Comparison of ENCODE assay signal across 8 cellular contexts in the genomic region with DNA sequence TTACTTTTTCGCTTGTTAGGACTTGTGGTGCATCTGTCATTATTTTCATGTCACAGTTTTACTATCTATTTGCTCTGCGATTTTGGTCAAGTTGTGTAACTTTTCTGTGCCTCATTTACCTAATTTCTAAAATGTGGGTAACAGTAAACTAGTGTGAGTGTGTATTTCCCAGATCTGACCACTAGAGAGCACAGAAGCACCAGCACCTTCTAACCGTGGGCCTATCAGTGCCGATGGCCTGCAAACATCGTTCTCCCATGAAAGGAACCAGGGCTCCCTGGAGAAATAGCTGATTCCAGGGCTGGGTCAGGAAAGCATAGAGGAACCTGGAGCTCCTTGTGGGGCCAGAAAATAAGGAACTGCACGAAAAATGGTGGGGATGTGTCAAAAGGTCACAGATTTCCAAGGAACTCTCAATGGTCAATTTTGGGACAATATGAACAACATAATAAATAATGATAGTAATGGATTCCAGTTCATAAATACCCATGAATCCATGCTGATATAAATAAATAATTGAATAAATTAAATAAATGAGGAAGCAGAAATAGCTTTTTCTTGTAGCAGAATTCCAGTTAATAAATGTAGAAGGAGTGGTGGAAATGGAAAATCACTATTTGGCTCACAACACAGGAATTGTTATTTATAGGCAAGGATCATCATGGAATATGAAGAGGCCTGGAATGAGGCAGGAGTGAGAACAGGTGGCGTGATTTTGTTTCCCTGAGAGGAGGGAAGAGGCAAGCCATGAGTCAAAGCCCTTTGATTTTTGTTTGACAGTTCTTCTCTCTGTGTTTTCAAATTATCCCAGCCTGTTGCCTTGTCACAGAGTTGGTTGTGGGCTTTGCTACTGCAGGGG. TPM values are rescaled to one million over a fixed set of nuclear protein-coding genes. Genes with fewer than 3 reads are reported as not detected.
DNase-seq lines count a peak whose midpoint lies in the region; ATAC-seq and TF ChIP-seq lines count a peak whose summit lies in the region.

No MANE protein-coding gene starts in this region.

- no peak overlapping the region for H2AK9ac ChIP-seq in IMR-90 (replicated peaks; ENCODE audit: low read depth, low read length, poor library complexity)

- peak; percentile 41 for TF ChIP-seq RAD21 in IMR-90 (IDR thresholded peaks at IDR 0.05; ENCODE audit: low read length)

- no peak overlapping the region for H2BK120ac ChIP-seq in IMR-90 (ENCODE audit: low read depth, low read length)
- no peak overlapping the region for H2BK120ac ChIP-seq in mesendoderm (ENCODE audit: low read depth, low read length)

- no peaks in the 10 kb centered on the region for H3K79me2 ChIP-seq in mesendoderm (ENCODE audit: control insufficient read depth, insufficient read depth, low read length)

- in situ Hi-C loops in IMR-90 (cut with MboI; ENCODE audit: low sequenced_read_pairs) = no loop called here

- no peaks in the 10 kb centered on the region for H3K9me1 ChIP-seq in IMR-90 (ENCODE audit: insufficient read depth, low read length)

- dilution Hi-C loops in IMR-90 (cut with HindIII; ENCODE audit: low sequenced_read_pairs, unreplicated experiment) = no loop called here

- WGBS in IMR-90 (ENCODE audit: extremely low coverage in 2 of 2, insufficient read length in 1 of 2), 2 experiments = 0% methylated on average over 3 of the region's 7 CpGs; no CpG with 5 or more reads in 1 of the 2 experiments
- no CpG with 5 or more reads among the region's 7 CpGs for WGBS in mesendoderm (ENCODE audit: extremely low coverage, insufficient coverage, low lambda C conversion rate)

- no peak for TF ChIP-seq POLR2A in IMR-90 (IDR thresholded peaks at IDR 0.05; ENCODE audit: low read depth, low read length)

- H3K4me2 ChIP-seq in IMR-90 (ENCODE audit: low read depth, low read length) = no peak overlapping the region
- H3K4me2 ChIP-seq in mesendoderm (ENCODE audit: low read length) = no peak overlapping the region

- no peaks in the 10 kb centered on the region for H3K4me1 ChIP-seq in IMR-90 (ENCODE audit: control insufficient read depth, insufficient read depth, low read length)
- H3K4me1 ChIP-seq in RWPE2 (ENCODE audit: insufficient read depth, poor library complexity, severe bottlenecking) = peaks cover 3% of the 10 kb centered on the region
- no peaks in the 10 kb centered on the region for H3K4me1 ChIP-seq in mesendoderm (ENCODE audit: control insufficient read depth, low read depth, low read length)

- H3K4me3 ChIP-seq in IMR-90 (ENCODE audit: insufficient read depth, low read depth, low read length) = no peak overlapping the region
- no peak overlapping the region for H3K4me3 ChIP-seq in RWPE2 (ENCODE audit: severe bottlenecking)
- no peak overlapping the region for H3K4me3 ChIP-seq in mesendoderm (ENCODE audit: low read length)

- H3K36me3 ChIP-seq in IMR-90 (ENCODE audit: control insufficient read depth, insufficient read depth, low read length) (no peaks in the 10 kb centered on the region), RWPE2 (ENCODE audit: low read depth) (no peaks in the 10 kb centered on the region), mesendoderm (ENCODE audit: control insufficient read depth, insufficient read depth, low read length) (no peaks in the 10 kb centered on the region)

- no peaks in the 10 kb centered on the region for H3K9me3 ChIP-seq in IMR-90 (ENCODE audit: control insufficient read depth, insufficient read depth, low read length)
- no peaks in the 10 kb centered on the region for H3K9me3 ChIP-seq in RWPE2 (ENCODE audit: severe bottlenecking)

- no peak overlapping the region for H3K4me3 Mint-ChIP-seq in activated T-cell treated with anti-CD3 and anti-CD28 coated beads, Interleukin-2, amount 50 U/mL, for 72 hours
- H3K4me3 Mint-ChIP-seq in effector memory CD8-positive, alpha-beta T cell = no peak overlapping the region

- intact Hi-C loops in IMR-90 (cut with micrococcal nuclease) = no loop called here

- H3K79me1 ChIP-seq in IMR-90 (ENCODE audit: low read depth in 1 of 2, low read length in 2 of 2) (no peaks in the 10 kb centered on the region), mesendoderm (ENCODE audit: low read length) (no peaks in the 10 kb centered on the region)

- H4K20me1 ChIP-seq in IMR-90 (ENCODE audit: insufficient read depth, low read length) = no peaks in the 10 kb centered on the region; the same call in 1 of the 2 replicates

- H3K27me3 ChIP-seq in IMR-90 (ENCODE audit: control insufficient read depth, insufficient read depth, low read length) = peaks cover 37% of the 10 kb centered on the region
- H3K27me3 ChIP-seq in RWPE2 (ENCODE audit: insufficient read depth, poor library complexity, severe bottlenecking) = no peaks in the 10 kb centered on the region
- no peaks in the 10 kb centered on the region for H3K27me3 ChIP-seq in mesendoderm (ENCODE audit: insufficient read depth, low read length, poor library complexity)

- H3K27ac ChIP-seq in IMR-90 (ENCODE audit: insufficient read depth, low read length) (no peak overlapping the region), RWPE2 (ENCODE audit: poor library complexity, severe bottlenecking) (no peak overlapping the region), mesendoderm (ENCODE audit: low read depth, low read length) (no peak overlapping the region)

- DNase-seq in activated T-cell treated with anti-CD3 and anti-CD28 coated beads, Interleukin-2, amount 50 U/mL, for 72 hours = peak; percentile 11 to 19
- DNase-seq in activated T-cell treated with anti-CD3 and anti-CD28 coated beads for 4 hours = no peak
- peak; percentile 39 for DNase-seq in IMR-90
- DNase-seq in RWPE2 (ENCODE audit: low spot score) = no peak
- peak in 1 of 3 experiments; percentile 7 for DNase-seq in effector memory CD8-positive, alpha-beta T cell
- peak; percentile 76 for DNase-seq in mesendoderm
- DNase-seq in activated effector memory CD4-positive, alpha-beta T cell treated with Interleukin-2 at 50 U/mL for 16 hours = no peak
- DNase-seq in activated CD8-positive, alpha-beta memory T cell treated with anti-CD3 and anti-CD28 coated beads for 24 hours = no peak

- peak; percentile 63 for TF ChIP-seq CTCF in IMR-90 (conservative IDR thresholded peaks at IDR 0.05; ENCODE audit: low read depth, low read length)
- peak; percentile 82 for TF ChIP-seq CTCF in RWPE2 (IDR thresholded peaks at IDR 0.05; ENCODE audit: poor library complexity, severe bottlenecking)

- peak; percentile 62 to 72 for ATAC-seq in activated T-cell treated with anti-CD3 and anti-CD28 coated beads, Interleukin-2, amount 50 U/mL, for 72 hours (replicated peaks in 1 of 2)
- ATAC-seq in IMR-90 (ENCODE audit: low read depth) (peak; percentile 99), RWPE2 (ENCODE audit: low read depth) (peak; percentile 90)
- peak; percentile 72 for ATAC-seq in effector memory CD8-positive, alpha-beta T cell (replicated peaks)

- no peak overlapping the region for H3K56ac ChIP-seq in IMR-90 (ENCODE audit: extremely low read depth, insufficient read depth, low read length)
- no peak overlapping the region for H3K56ac ChIP-seq in mesendoderm (ENCODE audit: low read length)

- BruUV-seq in IMR-90 (replicated peaks; lab: Mats Ljungman, UMichigan) = no TSS peak

- H3K23ac ChIP-seq in IMR-90 (ENCODE audit: low read depth, low read length) (no peak overlapping the region), mesendoderm (ENCODE audit: low read length) (no peak overlapping the region)

- no peak overlapping the region for H4K5ac ChIP-seq in IMR-90 (ENCODE audit: low read depth, low read length)
- no peak overlapping the region for H4K5ac ChIP-seq in mesendoderm (ENCODE audit: low read length)

- H4K8ac ChIP-seq in IMR-90 (ENCODE audit: low read depth in 2 of 2, low read length in 2 of 2) = no peak overlapping the region
- H4K8ac ChIP-seq in mesendoderm (ENCODE audit: low read depth, low read length) = no peak overlapping the region

- H3K9me3 Mint-ChIP-seq in activated T-cell treated with anti-CD3 and anti-CD28 coated beads, Interleukin-2, amount 50 U/mL, for 72 hours = no peaks in the 10 kb centered on the region
- no peaks in the 10 kb centered on the region for H3K9me3 Mint-ChIP-seq in effector memory CD8-positive, alpha-beta T cell

- H2AK5ac ChIP-seq in IMR-90 (ENCODE audit: low read depth, low read length) = no peak overlapping the region
- no peak overlapping the region for H2AK5ac ChIP-seq in mesendoderm (ENCODE audit: low read length)

- no peak overlapping the region for H3K14ac ChIP-seq in IMR-90 (replicated peaks; ENCODE audit: low read depth, low read length)

- H3K4ac ChIP-seq in IMR-90 (ENCODE audit: low read depth, low read length) (no peak overlapping the region), mesendoderm (ENCODE audit: low read depth, low read length) (no peak overlapping the region)

- POLR2A ChIA-PET in IMR-90 (lab: Charles Lee; ENCODE audit: unreplicated experiment) = no interaction called here

- no peak overlapping the region for H2BK15ac ChIP-seq in IMR-90 (ENCODE audit: low read depth, low read length)
- no peak overlapping the region for H2BK15ac ChIP-seq in mesendoderm (replicated peaks; ENCODE audit: low read depth)

- peak overlapping the region; percentile 24 for H2AFZ ChIP-seq in IMR-90 (replicated peaks; ENCODE audit: low read length, poor library complexity)

- no peak overlapping the region for H3K9ac ChIP-seq in IMR-90 (ENCODE audit: low read depth, low read length)
- no peak overlapping the region for H3K9ac ChIP-seq in mesendoderm (ENCODE audit: low read length)

- H3K18ac ChIP-seq in IMR-90 (ENCODE audit: low read depth, low read length) (no peak overlapping the region), mesendoderm (ENCODE audit: low read length) (no peak overlapping the region)

- no peak overlapping the region for H4K91ac ChIP-seq in IMR-90 (ENCODE audit: insufficient read depth, low read depth, low read length)

- CTCF ChIA-PET in IMR-90 (lab: Yijun Ruan, JAX) = interaction anchor here (0.6 to 0.8 kb wide), 4 partner anchors 38 to 113 kb away, joined by 3 read pairs; no protein-coding TSS in a partner anchor

- no peak overlapping the region for H2BK20ac ChIP-seq in IMR-90 (ENCODE audit: low read depth, low read length)

- peaks cover 20% of the 10 kb centered on the region for H3K27me3 Mint-ChIP-seq in activated T-cell treated with anti-CD3 and anti-CD28 coated beads, Interleukin-2, amount 50 U/mL, for 72 hours (ENCODE audit: low read depth)
- peaks cover 35 to 36% of the 10 kb centered on the region in 2 donors for H3K27me3 Mint-ChIP-seq in effector memory CD8-positive, alpha-beta T cell

- H3K27ac Mint-ChIP-seq in activated T-cell treated with anti-CD3 and anti-CD28 coated beads, Interleukin-2, amount 50 U/mL, for 72 hours = no peak overlapping the region
- H3K27ac Mint-ChIP-seq in effector memory CD8-positive, alpha-beta T cell = peak overlapping the region in 1 of 2 donors; percentile 2

- H3K36me3 Mint-ChIP-seq in activated T-cell treated with anti-CD3 and anti-CD28 coated beads, Interleukin-2, amount 50 U/mL, for 72 hours (ENCODE audit: insufficient read depth in 2 of 2) = no peaks in the 10 kb centered on the region
- no peaks in the 10 kb centered on the region for H3K36me3 Mint-ChIP-seq in effector memory CD8-positive, alpha-beta T cell (ENCODE audit: insufficient read depth)

- peaks cover 7% of the 10 kb centered on the region for H3K4me1 Mint-ChIP-seq in activated T-cell treated with anti-CD3 and anti-CD28 coated beads, Interleukin-2, amount 50 U/mL, for 72 hours (ENCODE audit: low read depth)
- peaks cover 0 to 4% of the 10 kb centered on the region in 2 donors for H3K4me1 Mint-ChIP-seq in effector memory CD8-positive, alpha-beta T cell (ENCODE audit: low read depth in 2 of 2)

- no peak overlapping the region for H2BK5ac ChIP-seq in IMR-90 (ENCODE audit: low read depth, low read length, poor library complexity, severe bottlenecking)
- H2BK5ac ChIP-seq in mesendoderm (ENCODE audit: low read length) = no peak overlapping the region

RNA-seq across cellular contexts. Expression of a gene that starts 31.1 kb away (rescaled TPM):
- not detected for total RNA-seq in activated T-cell treated with anti-CD3 and anti-CD28 coated beads, Interleukin-2, amount 50 U/mL, for 72 hours
- not detected in 2 replicates for total RNA-seq in IMR-90 (2012; rRNA removed)
- not detected in 2 replicates for polyA plus RNA-seq in IMR-90 (2012; rRNA removed)
- polyA plus RNA-seq in IMR-90 (2012; cell fraction: cytosol; rRNA removed) = not detected in 2 replicates
- not detected in 2 replicates for polyA plus RNA-seq in IMR-90 (2012; cell fraction: nucleus; rRNA removed; ENCODE audit: low replicate concordance)
- not detected for polyA plus RNA-seq in mesendoderm (2013, experiment 1 of 2)
- not detected for polyA plus RNA-seq in mesendoderm (2013, experiment 2 of 2)

RNA-seq across cellular contexts. Expression of a gene that starts 35.3 kb away (rescaled TPM):
- total RNA-seq in activated T-cell treated with anti-CD3 and anti-CD28 coated beads, Interleukin-2, amount 50 U/mL, for 72 hours = 1 to 10 TPM; 4.0 to 8.2 TPM
- not detected in 2 replicates for total RNA-seq in IMR-90 (2012; rRNA removed)
- not detected in 2 replicates for polyA plus RNA-seq in IMR-90 (2012; rRNA removed)
- not detected in 2 replicates for polyA plus RNA-seq in IMR-90 (2012; cell fraction: cytosol; rRNA removed)
- polyA plus RNA-seq in IMR-90 (2012; cell fraction: nucleus; rRNA removed; ENCODE audit: low replicate concordance) = 0.03 TPM in 1 of 2 replicates, not detected in the other
- polyA plus RNA-seq in mesendoderm (2013, experiment 1 of 2) = 2.9 TPM
- 2.1 TPM for polyA plus RNA-seq in mesendoderm (2013, experiment 2 of 2)

Comparison
In these comparisons a context has a peak if more than half of its experiments do, and no peak if none do; other contexts are left out.
1. DNase-seq: peak in activated T-cell treated with anti-CD3 and anti-CD28 coated beads, Interleukin-2, amount 50 U/mL, for 72 hours (2 of 2), IMR-90 (single experiment) and mesendoderm (single experiment); none in activated T-cell treated with anti-CD3 and anti-CD28 coated beads for 4 hours (single experiment), RWPE2 (single experiment), activated effector memory CD4-positive, alpha-beta T cell treated with Interleukin-2 at 50 U/mL for 16 hours (single experiment) and activated CD8-positive, alpha-beta memory T cell treated with anti-CD3 and anti-CD28 coated beads for 24 hours (single experiment).
2. Peak in every context shown above with its lines, with median percentiles within 50 percentile points of each other: ATAC-seq.